32 cellular contexts compared by ENCODE assay signal in the genomic region with DNA sequence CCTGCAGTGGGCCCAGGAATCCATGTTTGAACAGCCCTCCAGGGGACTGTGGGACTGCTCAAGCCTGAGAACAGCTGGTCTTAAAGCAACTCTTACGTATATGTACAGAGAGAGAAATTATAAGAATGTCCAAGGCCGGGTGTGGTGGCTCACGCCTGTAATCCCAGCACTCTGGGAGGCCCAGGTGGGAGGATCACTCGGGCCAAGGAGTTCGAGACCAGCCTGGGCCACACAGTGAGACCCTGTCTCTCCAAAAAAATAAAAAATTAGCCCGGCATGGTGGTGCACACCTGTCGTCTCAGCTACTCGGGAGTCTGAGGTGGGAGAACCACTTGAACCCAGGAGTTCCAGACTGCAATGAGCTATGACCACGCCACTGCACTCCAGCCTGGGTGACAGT.
"Had no signal": no experiment of that assay in that cellular context is flagged by ENCODE, and none has a peak within 500 bp of the region (broad histone marks: within the 10 kb centered on the region; RNA-seq: fewer than 3 reads in every experiment).

No MANE protein-coding gene starts in this region.

- H3K9ac ChIP-seq: SK-N-SH had no signal

- H3K27me3 ChIP-seq: ascending aorta, MG63, Peyer's patch, SJSA1 had no signal

- H3K4me3 ChIP-seq: ascending aorta, MG63, Peyer's patch, SJSA1 had no signal

- H3K27ac ChIP-seq: ascending aorta, Peyer's patch, SJSA1 had no signal

- ATAC-seq: PC-3 had no signal

- H3K4me3 Mint-ChIP-seq: activated CD4-positive, alpha-beta memory T cell treated with anti-CD3 and anti-CD28 coated beads, Interleukin-2, amount 10 ng/mL, durations not matched to agents 7 days and 5 days; activated naive CD4-positive, alpha-beta T cell treated with anti-CD3 and anti-CD28 coated beads, Interleukin-2, amount 50 U/mL, for 24 hours; activated naive CD8-positive, alpha-beta T cell treated with anti-CD3 and anti-CD28 coated beads, Interleukin-2, amount 10 ng/mL, durations not matched to agents 7 days and 5 days; activated T-cell treated with anti-CD3 and anti-CD28 coated beads, Interleukin-2, amount 50 U/mL, for 24 hours; T-helper 1 cell treated with Interleukin-12 subunit alpha and Interleukin-12 subunit beta and Interleukin-4 antibody, amounts not matched to agents 30 μg/mL and 1 μg/mL, for 36 hours; T-helper 2 cell treated with Interferon-gamma antibody and Interleukin-4, amounts not matched to agents 5 μg/mL and 100 μg/mL, for 36 hours had no signal

- H3K4me1 ChIP-seq: ascending aorta, Peyer's patch, SJSA1 had no signal

- H3K36me3 ChIP-seq: MG63, SJSA1 had no signal

- H3K27me3 Mint-ChIP-seq: activated CD4-positive, alpha-beta memory T cell treated with anti-CD3 and anti-CD28 coated beads, Interleukin-2, amount 10 ng/mL, durations not matched to agents 7 days and 5 days; activated naive CD4-positive, alpha-beta T cell treated with anti-CD3 and anti-CD28 coated beads, Interleukin-2, amount 50 U/mL, for 24 hours; activated naive CD8-positive, alpha-beta T cell treated with anti-CD3 and anti-CD28 coated beads, Interleukin-2, amount 10 ng/mL, durations not matched to agents 7 days and 5 days; activated T-cell treated with anti-CD3 and anti-CD28 coated beads, Interleukin-2, amount 50 U/mL, for 24 hours had no signal

- H3K9me3 ChIP-seq: ascending aorta, MG63, Peyer's patch, SJSA1, SK-N-SH had no signal

- H3K9me3 Mint-ChIP-seq: activated CD4-positive, alpha-beta memory T cell treated with anti-CD3 and anti-CD28 coated beads, Interleukin-2, amount 10 ng/mL, durations not matched to agents 7 days and 5 days; activated naive CD4-positive, alpha-beta T cell treated with anti-CD3 and anti-CD28 coated beads, Interleukin-2, amount 50 U/mL, for 24 hours; activated naive CD8-positive, alpha-beta T cell treated with anti-CD3 and anti-CD28 coated beads, Interleukin-2, amount 10 ng/mL, durations not matched to agents 7 days and 5 days; activated T-helper 2 cell treated with anti-CD3 and anti-CD28 coated beads, Interferon-gamma antibody, Interleukin-2, Interleukin-4, amounts not matched to agents 10 μg/mL and 5 μg/mL and 100 μg/mL, durations not matched to agents 14 hours and 24 hours and 36 hours; T-helper 1 cell treated with Interleukin-12 subunit alpha and Interleukin-12 subunit beta and Interleukin-4 antibody, amounts not matched to agents 30 μg/mL and 1 μg/mL, for 36 hours; T-helper 2 cell treated with Interferon-gamma antibody and Interleukin-4, amounts not matched to agents 5 μg/mL and 100 μg/mL, for 36 hours had no signal

- H3K27ac Mint-ChIP-seq: activated CD4-positive, alpha-beta memory T cell treated with anti-CD3 and anti-CD28 coated beads, Interleukin-2, amount 10 ng/mL, durations not matched to agents 7 days and 5 days; activated naive CD4-positive, alpha-beta T cell treated with anti-CD3 and anti-CD28 coated beads, Interleukin-2, amount 50 U/mL, for 24 hours; activated naive CD8-positive, alpha-beta T cell treated with anti-CD3 and anti-CD28 coated beads, Interleukin-2, amount 10 ng/mL, durations not matched to agents 7 days and 5 days; activated T-cell treated with anti-CD3 and anti-CD28 coated beads, Interleukin-2, amount 50 U/mL, for 24 hours; activated T-helper 2 cell treated with anti-CD3 and anti-CD28 coated beads, Interferon-gamma antibody, Interleukin-2, Interleukin-4, amounts not matched to agents 10 μg/mL and 5 μg/mL and 100 μg/mL, durations not matched to agents 14 hours and 24 hours and 36 hours; T-helper 1 cell treated with Interleukin-12 subunit alpha and Interleukin-12 subunit beta and Interleukin-4 antibody, amounts not matched to agents 30 μg/mL and 1 μg/mL, for 36 hours; T-helper 2 cell treated with Interferon-gamma antibody and Interleukin-4, amounts not matched to agents 5 μg/mL and 100 μg/mL, for 36 hours had no signal

- H3K4me1 Mint-ChIP-seq: activated CD4-positive, alpha-beta memory T cell treated with anti-CD3 and anti-CD28 coated beads, Interleukin-2, amount 10 ng/mL, durations not matched to agents 7 days and 5 days had no signal

- DNase-seq: activated CD4-positive, alpha-beta memory T cell treated with anti-CD3 and anti-CD28 coated beads, Interleukin-2, amount 10 ng/mL, durations not matched to agents 7 days and 5 days; activated CD4-positive, alpha-beta T cell treated with anti-CD3 and anti-CD28 coated beads for 1 hour; activated CD4-positive, alpha-beta T cell treated with anti-CD3 and anti-CD28 coated beads for 48 hours; activated CD4-positive, CD25-positive, alpha-beta regulatory T cell; activated gamma-delta T cell; activated naive CD4-positive, alpha-beta T cell treated with Interleukin-2 at 50 U/mL for 16 hours; activated naive CD8-positive, alpha-beta T cell treated with anti-CD3 and anti-CD28 coated beads, Interleukin-2, amount 10 ng/mL, durations not matched to agents 7 days and 5 days; amygdala; Karpas-422; KBM-7; MG63; NCI-H1048; NCI-H1436 treated with DMSO at 0.1 percent for 48 hours; NCI-H1694 treated with DMSO at 0.1 percent for 48 hours; NCI-H2029; NCI-H2171; NCI-H510A; NCI-H526; NCI-H748 treated with DMSO at 0.1 percent for 48 hours; NK-92 treated with Interleukin-12 subunit alpha and Interleukin-12 subunit beta, amount 100 ng/mL, for 24 hours; PC-3; Peyer's patch; RPMI8226; SHP77 treated with DMSO at 0.1 percent for 48 hours; SK-N-SH had no signal
